27 cellular contexts compared by ENCODE assay signal in genomic region chr2:58740381-58740780, GRCh38.
"Had no signal": no experiment of that assay in that cellular context is flagged by ENCODE, and none has a peak within 500 bp of the region (broad histone marks: within the 10 kb centered on the region; RNA-seq: fewer than 3 reads in every experiment).

No MANE protein-coding gene starts in this region.

- ATAC-seq: activated CD8-positive, alpha-beta T cell treated with anti-CD3 and anti-CD28 coated beads for 36 hours; activated naive CD8-positive, alpha-beta T cell treated with anti-CD3 and anti-CD28 coated beads, Interleukin-2, amount 50 U/mL, for 24 hours; activated T-cell treated with anti-CD3 and anti-CD28 coated beads, Interleukin-2, amount 50 U/mL, for 4 hours; left lung; lower lobe of right lung; mucosa of descending colon; natural killer cell treated with Interleukin-12 subunit alpha and Interleukin-12 subunit beta and Interleukin-15 and Interleukin-18, amount 100 ng/mL, for 72 hours; sciatic nerve; stimulated activated naive CD8-positive, alpha-beta T cell treated with anti-CD3 and anti-CD28 coated beads, Interleukin-15, Interleukin-2, amounts not matched to agents 100 U/mL and 50 U/mL, for 24 hours; WTC11 had no signal

- H3K4me1 Mint-ChIP-seq: activated naive CD4-positive, alpha-beta T cell treated with anti-CD3 and anti-CD28 coated beads, Interleukin-2, amount 50 U/mL, for 24 hours; activated naive CD8-positive, alpha-beta T cell treated with anti-CD3 and anti-CD28 coated beads, Interleukin-2, amount 50 U/mL, for 24 hours; central memory CD8-positive, alpha-beta T cell; WTC11 had no signal

- H3K9me3 ChIP-seq: left lung, lower lobe of right lung, mucosa of descending colon, testis, transverse colon had no signal

- H3K9me3 Mint-ChIP-seq: activated naive CD4-positive, alpha-beta T cell treated with anti-CD3 and anti-CD28 coated beads, Interleukin-2, amount 50 U/mL, for 24 hours; activated T-helper 2 cell treated with anti-CD3 and anti-CD28 coated beads, Interferon-gamma antibody, Interleukin-2, Interleukin-4, amounts not matched to agents 10 μg/mL and 5 μg/mL and 100 μg/mL, durations not matched to agents 14 hours and 24 hours and 36 hours had no signal

- H3K4me1 ChIP-seq: left lung, lower lobe of right lung, testis, transverse colon had no signal

- H3K4me3 ChIP-seq: left lung, lower lobe of right lung, mucosa of descending colon, skin epidermis, testis, transverse colon had no signal

- H3K27ac Mint-ChIP-seq: activated CD8-positive, alpha-beta T cell treated with anti-CD3 and anti-CD28 coated beads for 36 hours; activated naive CD4-positive, alpha-beta T cell treated with anti-CD3 and anti-CD28 coated beads, Interleukin-2, amount 50 U/mL, for 24 hours; activated naive CD8-positive, alpha-beta T cell treated with anti-CD3 and anti-CD28 coated beads, Interleukin-2, amount 50 U/mL, for 24 hours; activated T-helper 2 cell treated with anti-CD3 and anti-CD28 coated beads, Interferon-gamma antibody, Interleukin-2, Interleukin-4, amounts not matched to agents 10 μg/mL and 5 μg/mL and 100 μg/mL, durations not matched to agents 14 hours and 24 hours and 36 hours; natural killer cell treated with Interleukin-12 subunit alpha and Interleukin-12 subunit beta and Interleukin-15 and Interleukin-18, amount 100 ng/mL, for 72 hours; WTC11 had no signal

- H3K27ac ChIP-seq: left lung, lower lobe of right lung, skin epidermis, testis, transverse colon had no signal

- FAIRE-seq: bronchial epithelial cell, endometrium, frontal cortex had no signal

- H3K36me3 ChIP-seq: left lung, lower lobe of right lung, transverse colon had no signal

- H3K27me3 ChIP-seq: left lung, testis, transverse colon had no signal

- H3K27me3 Mint-ChIP-seq: central memory CD8-positive, alpha-beta T cell had no signal

- DNase-seq: activated CD4-positive, alpha-beta T cell treated with anti-CD3 and anti-CD28 coated beads, Interleukin-2, amount 50 U/mL, for 1 hour; activated CD8-positive, alpha-beta T cell treated with anti-CD3 and anti-CD28 coated beads for 36 hours; activated naive CD8-positive, alpha-beta T cell treated with anti-CD3 and anti-CD28 coated beads, Interleukin-2, amount 50 U/mL, for 24 hours; activated T-cell treated with anti-CD3 and anti-CD28 coated beads, Interleukin-2, amount 50 U/mL, for 4 hours; amygdala; effector CD8-positive, alpha-beta T cell; left lung; lower lobe of right lung; mesendoderm; mucosa of descending colon; retina; stimulated activated CD4-positive, alpha-beta T cell treated with anti-CD3 and anti-CD28 coated beads, Interleukin-12 subunit alpha, Interleukin-12 subunit beta, amount 100 ng/mL, for 4 hours; stimulated activated CD4-positive, alpha-beta T cell treated with anti-CD3 and anti-CD28 coated beads, Interleukin-4, amount 100 ng/mL, for 1 hour; stimulated activated naive CD8-positive, alpha-beta T cell treated with anti-CD3 and anti-CD28 coated beads, Interleukin-15, Interleukin-2, amounts not matched to agents 100 U/mL and 50 U/mL, for 24 hours; T-helper 2 cell; testis; transverse colon had no signal

- H3K36me3 Mint-ChIP-seq: activated naive CD4-positive, alpha-beta T cell treated with anti-CD3 and anti-CD28 coated beads, Interleukin-2, amount 50 U/mL, for 24 hours; natural killer cell treated with Interleukin-12 subunit alpha and Interleukin-12 subunit beta and Interleukin-15 and Interleukin-18, amount 100 ng/mL, for 72 hours had no signal

- H3K4me3 Mint-ChIP-seq: activated CD8-positive, alpha-beta T cell treated with anti-CD3 and anti-CD28 coated beads for 36 hours; activated naive CD4-positive, alpha-beta T cell treated with anti-CD3 and anti-CD28 coated beads, Interleukin-2, amount 50 U/mL, for 24 hours; activated naive CD8-positive, alpha-beta T cell treated with anti-CD3 and anti-CD28 coated beads, Interleukin-2, amount 50 U/mL, for 24 hours; activated T-cell treated with anti-CD3 and anti-CD28 coated beads, Interleukin-2, amount 50 U/mL, for 4 hours; central memory CD8-positive, alpha-beta T cell; natural killer cell treated with Interleukin-12 subunit alpha and Interleukin-12 subunit beta and Interleukin-15 and Interleukin-18, amount 100 ng/mL, for 72 hours; WTC11 had no signal
